In the genomic region with DNA sequence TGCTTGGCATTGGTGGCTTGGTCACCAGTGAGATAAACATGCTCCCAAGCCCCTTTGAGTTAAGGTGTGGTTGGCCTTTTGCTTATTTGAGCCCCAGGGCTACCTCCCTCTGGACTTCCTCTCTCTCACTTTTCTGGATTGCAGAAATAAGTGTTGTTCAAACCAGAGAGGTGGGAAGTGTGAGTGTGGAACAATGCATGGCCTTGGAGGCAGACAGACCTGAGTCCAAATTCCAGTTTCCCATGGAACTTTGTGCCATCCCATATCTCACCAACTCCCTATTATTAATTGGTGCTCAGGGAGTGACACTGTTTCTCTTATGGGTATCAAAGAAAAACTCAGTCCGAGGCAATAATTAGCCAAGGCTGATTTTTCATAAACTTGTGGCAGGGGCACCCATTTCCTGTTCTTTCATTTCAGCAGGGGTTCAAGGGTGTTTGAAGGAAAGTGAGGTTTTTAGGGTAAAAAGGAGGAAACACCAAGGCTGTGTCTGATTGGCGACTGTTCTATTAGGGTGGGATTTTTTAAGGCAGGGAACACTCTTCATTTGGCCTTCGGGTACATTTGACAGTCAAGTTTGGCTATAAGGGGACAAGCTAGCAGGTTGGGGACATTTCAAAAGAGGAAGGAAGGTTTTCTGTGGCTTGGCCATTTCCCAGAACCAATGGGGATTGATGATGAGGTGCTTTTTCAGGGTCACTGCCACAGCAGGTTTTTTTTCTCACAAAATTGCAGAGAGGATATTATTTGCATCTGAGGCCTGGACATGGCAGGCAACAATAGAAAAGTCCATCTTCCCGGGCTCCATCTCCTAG, we compare ENCODE assay signal across 13 cellular contexts.
A peak's percentile ranks its signal among the peaks of the same experiment; 100 is the strongest.
DNase-seq lines count a peak whose midpoint lies in the region; ATAC-seq and TF ChIP-seq lines count a peak whose summit lies in the region.
"Had no signal": no experiment of that assay in that cellular context is flagged by ENCODE, and none has a peak within 500 bp of the region (broad histone marks: within the 10 kb centered on the region; RNA-seq: fewer than 3 reads in every experiment).

No MANE protein-coding gene starts in this region.

- peaks cover 0 to 11% (median 4%) of the 10 kb centered on the region in 3 donors for H3K4me1 Mint-ChIP-seq in T-cell
- H3K4me1 Mint-ChIP-seq in activated CD4-positive, alpha-beta T cell treated with anti-CD3 and anti-CD28 coated beads, Interleukin-2, amount 10 ng/mL, durations not matched to agents 24 days and 14 days = peaks cover 5% of the 10 kb centered on the region

- H3K36me3 Mint-ChIP-seq in T-cell = no peaks in the 10 kb centered on the region
- no peaks in the 10 kb centered on the region for H3K36me3 Mint-ChIP-seq in activated CD4-positive, alpha-beta T cell treated with anti-CD3 and anti-CD28 coated beads, Interleukin-2, amount 10 ng/mL, durations not matched to agents 24 days and 14 days (ENCODE audit: low read depth)
- H3K36me3 Mint-ChIP-seq: activated naive CD4-positive, alpha-beta T cell treated with anti-CD3 and anti-CD28 coated beads, Interleukin-2, amount 10 ng/mL, durations not matched to agents 7 days and 5 days had no signal

- H3K9me3 ChIP-seq in SK-N-SH = no peaks in the 10 kb centered on the region

- H3K9me2 ChIP-seq in SK-N-SH = peaks cover 3% of the 10 kb centered on the region; the same call in 1 of the 2 replicates

- CTCF ChIA-PET in T-cell (lab: Charles Lee) = interaction anchor here in 1 of 2 donors (0.6 kb wide), 1 partner anchor 129 kb away, joined by 3 read pairs; no protein-coding TSS in a partner anchor
- CTCF ChIA-PET in SK-N-SH (lab: Yijun Ruan, JAX) = no interaction called here

- no peaks in the 10 kb centered on the region for H3K27me3 ChIP-seq in SK-N-SH (ENCODE audit: insufficient read depth)

- POLR2A ChIA-PET in T-cell (lab: Charles Lee) = no interaction called here
- POLR2A ChIA-PET in SK-N-SH (lab: Yijun Ruan, JAX) = no interaction called here

- H3K4me2 ChIP-seq in SK-N-SH = no peak overlapping the region

- peaks cover 12 to 19% of the 10 kb centered on the region in 2 donors for H3K27me3 Mint-ChIP-seq in T-cell
- H3K27me3 Mint-ChIP-seq in activated CD4-positive, alpha-beta T cell treated with anti-CD3 and anti-CD28 coated beads, Interleukin-2, amount 10 ng/mL, durations not matched to agents 24 days and 14 days = peaks cover 12% of the 10 kb centered on the region
- H3K27me3 Mint-ChIP-seq: activated naive CD4-positive, alpha-beta T cell treated with anti-CD3 and anti-CD28 coated beads, Interleukin-2, amount 10 ng/mL, durations not matched to agents 7 days and 5 days had no signal

- H3K9ac ChIP-seq in SK-N-SH = no peak overlapping the region

- H3K4me3 Mint-ChIP-seq in T-cell = no peak overlapping the region
- H3K4me3 Mint-ChIP-seq in activated CD4-positive, alpha-beta T cell treated with anti-CD3 and anti-CD28 coated beads, Interleukin-2, amount 10 ng/mL, durations not matched to agents 24 days and 14 days = no peak overlapping the region
- H3K4me3 Mint-ChIP-seq: activated naive CD4-positive, alpha-beta T cell treated with anti-CD3 and anti-CD28 coated beads, Interleukin-2, amount 10 ng/mL, durations not matched to agents 7 days and 5 days had no signal

- no peak overlapping the region for H3K27ac ChIP-seq in SK-N-SH (ENCODE audit: low read depth in 2 of 2, low read length in 1 of 2)
- no peak overlapping the region for H3K27ac ChIP-seq in substantia nigra (ENCODE audit: low read depth, low read length, poor library complexity, severe bottlenecking)
- H3K27ac ChIP-seq: C4-2B had no signal

- WGBS in SK-N-SH (ENCODE audit: low lambda C conversion rate) = 31% methylated on average over 4 of the region's 4 CpGs

- no peaks in the 10 kb centered on the region for H4K20me1 ChIP-seq in SK-N-SH (ENCODE audit: insufficient read depth)

- no peak for TF ChIP-seq EP300 in SK-N-SH (IDR thresholded peaks at IDR 0.05; ENCODE audit: borderline replicate concordance in 1 of 2, low read depth in 1 of 2, low read length in 1 of 2)

- no peaks in the 10 kb centered on the region for H3K79me2 ChIP-seq in SK-N-SH (ENCODE audit: insufficient read depth)

- TF ChIP-seq RAD21 in SK-N-SH (IDR thresholded peaks at IDR 0.05; ENCODE audit: low read length) = no peak

- ATAC-seq in GM18511 (IDR thresholded peaks at IDR 0.05; ENCODE audit: unreplicated experiment) (peak; percentile 74), GM19463 (IDR thresholded peaks at IDR 0.05; ENCODE audit: unreplicated experiment) (peak; percentile 73), HG02938 (IDR thresholded peaks at IDR 0.05; ENCODE audit: unreplicated experiment) (peak; percentile 83), T-cell (replicated peaks in 1 of 4) (no peak)

- TF ChIP-seq CTCF in SK-N-SH (IDR thresholded peaks at IDR 0.05) = no peak

- intact Hi-C loops in activated CD4-positive, alpha-beta T cell treated with anti-CD3 and anti-CD28 coated beads, Interleukin-2, amount 10 ng/mL, durations not matched to agents 24 days and 14 days (cut with micrococcal nuclease) = no loop called here

- H3K9me3 Mint-ChIP-seq in T-cell = no peaks in the 10 kb centered on the region
- no peaks in the 10 kb centered on the region for H3K9me3 Mint-ChIP-seq in activated CD4-positive, alpha-beta T cell treated with anti-CD3 and anti-CD28 coated beads, Interleukin-2, amount 10 ng/mL, durations not matched to agents 24 days and 14 days
- H3K9me3 Mint-ChIP-seq: activated naive CD4-positive, alpha-beta T cell treated with anti-CD3 and anti-CD28 coated beads, Interleukin-2, amount 10 ng/mL, durations not matched to agents 7 days and 5 days had no signal

- H2AFZ ChIP-seq in SK-N-SH (ENCODE audit: low read depth) = no peak overlapping the region

- no peak overlapping the region for H3K4me3 ChIP-seq in SK-N-SH (ENCODE audit: low read depth in 2 of 2, low read length in 1 of 2)

- H3K36me3 ChIP-seq in SK-N-SH (replicated peaks in 1 of 2; ENCODE audit: control insufficient read depth in 1 of 2, insufficient read depth in 2 of 2, low read length in 1 of 2) = no peaks in the 10 kb centered on the region

- DNase-seq in KG1 (lab: John Stamatoyannopoulos, UW) = peak; percentile 18
- DNase-seq in T-cell = no peak
- no peak for DNase-seq in SK-N-SH
- no peak for DNase-seq in substantia nigra (lab: John Stamatoyannopoulos, UW)
- DNase-seq in activated CD4-positive, alpha-beta T cell treated with anti-CD3 and anti-CD28 coated beads, Interleukin-2, amount 10 ng/mL, durations not matched to agents 24 days and 14 days = no peak
- DNase-seq: activated CD4-positive, alpha-beta T cell treated with anti-CD3 and anti-CD28 coated beads for 4 hours; activated naive CD4-positive, alpha-beta T cell treated with anti-CD3 and anti-CD28 coated beads, Interleukin-2, amount 10 ng/mL, durations not matched to agents 7 days and 5 days; kidney glomerular epithelial cell; SW 1271 had no signal

- no peak overlapping the region for H3K27ac Mint-ChIP-seq in T-cell
- no peak overlapping the region for H3K27ac Mint-ChIP-seq in activated CD4-positive, alpha-beta T cell treated with anti-CD3 and anti-CD28 coated beads, Interleukin-2, amount 10 ng/mL, durations not matched to agents 24 days and 14 days
- H3K27ac Mint-ChIP-seq: activated naive CD4-positive, alpha-beta T cell treated with anti-CD3 and anti-CD28 coated beads, Interleukin-2, amount 10 ng/mL, durations not matched to agents 7 days and 5 days had no signal

- H3F3A ChIP-seq in SK-N-SH (replicated peaks; ENCODE audit: insufficient read depth) = no peaks in the 10 kb centered on the region

- H3K4me1 ChIP-seq in SK-N-SH (ENCODE audit: control insufficient read depth in 1 of 2, insufficient read depth in 2 of 2, low read depth in 1 of 2, low read length in 1 of 2) = peaks cover 0 to 9% of the 10 kb centered on the region in 2 experiments; a peak in 2 of 4 replicates

TF ChIP-seq in SK-N-SH, 30 proteins besides CTCF, POLR2A, EP300 and RAD21 (continues in another document):
- TF ChIP-seq POLR2AphosphoS5 (IDR thresholded peaks at IDR 0.05; ENCODE audit: low read depth, low read length) = no peak
- TF ChIP-seq FOSL2 (IDR thresholded peaks at IDR 0.05; ENCODE audit: borderline replicate concordance, low read depth) = no peak
- no peak for TF ChIP-seq REST (IDR thresholded peaks at IDR 0.05; ENCODE audit: low read depth, low read length)
- no peak for TF ChIP-seq RCOR1 (IDR thresholded peaks at IDR 0.05; ENCODE audit: low read length)

Comparison
In these comparisons a context has a peak if more than half of its experiments do, and no peak if none do; other contexts are left out.
1. ATAC-seq: peak in GM18511 (single experiment), GM19463 (single experiment) and HG02938 (single experiment); none in T-cell (0 of 4).